In the genomic region with DNA sequence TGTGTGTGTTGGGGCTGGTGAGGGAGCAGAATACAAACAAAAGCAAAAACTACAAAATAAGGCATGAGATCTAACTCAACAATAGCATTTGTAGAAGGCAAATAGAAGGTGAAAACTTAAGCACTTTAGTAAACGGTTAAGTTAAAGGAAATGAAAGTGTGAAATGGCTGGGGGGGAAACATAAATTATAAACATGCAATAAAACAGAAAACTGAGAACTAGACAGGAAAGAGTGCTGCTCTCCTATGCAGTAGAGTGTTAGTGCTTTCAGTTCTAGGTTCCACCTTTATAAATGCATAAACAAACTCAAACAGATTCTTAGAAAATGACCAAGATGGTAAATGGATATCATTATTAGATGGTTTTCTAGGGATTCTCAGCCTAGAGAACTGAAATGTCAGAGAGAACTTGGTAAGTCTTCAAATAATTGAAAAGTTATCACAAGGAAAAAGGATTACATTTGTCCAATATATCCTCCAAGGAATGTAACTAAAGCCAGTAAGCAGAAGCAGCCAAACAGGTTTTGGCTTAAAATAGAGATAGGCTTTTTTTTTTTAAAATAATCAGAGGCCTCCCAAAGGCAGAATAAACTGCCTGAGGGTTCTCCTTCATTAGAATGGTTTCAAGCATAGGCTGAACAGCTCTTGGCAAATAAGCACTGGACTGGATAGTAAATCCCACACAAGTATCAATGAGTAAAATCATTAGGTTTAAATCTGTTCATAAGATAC, we compare ENCODE assay signal across 8 cellular contexts. TPM values are rescaled to one million over a fixed set of nuclear protein-coding genes. Genes with fewer than 3 reads are reported as not detected.
DNase-seq lines count a peak whose midpoint lies in the region; ATAC-seq and TF ChIP-seq lines count a peak whose summit lies in the region.

No MANE protein-coding gene starts in this region.

- ATAC-seq in HG02840 (IDR thresholded peaks at IDR 0.05; ENCODE audit: low FRiP score, unreplicated experiment) (peak; percentile 40), natural killer cell (peak; percentile 37 to 75 (median 71))

- no peaks in the 10 kb centered on the region for H3K36me3 Mint-ChIP-seq in natural killer cell

- peaks cover 44 to 51% of the 10 kb centered on the region in 2 donors for H3K4me1 Mint-ChIP-seq in natural killer cell

- H3K27ac Mint-ChIP-seq in natural killer cell: peak overlapping the region; percentile 66 to 87

- H3K9me3 Mint-ChIP-seq in natural killer cell: no peaks in the 10 kb centered on the region

- DNase-seq in NCI-H2029 (lab: John Stamatoyannopoulos, UW) (peak; percentile 16), NCI-H2029 treated with DMSO at 0.1 percent for 48 hours (lab: John Stamatoyannopoulos, UW) (no peak), NOMO-1 treated with DMSO at 0.1 percent for 48 hours (lab: John Stamatoyannopoulos, UW; ENCODE audit: unreplicated experiment) (peak; percentile 85), natural killer cell (no peak), NCI-H2107 treated with DMSO at 0.1 percent for 48 hours (lab: John Stamatoyannopoulos, UW; ENCODE audit: unreplicated experiment) (no peak), SHP77 (lab: John Stamatoyannopoulos, UW) (no peak), NCI-H1436 (lab: John Stamatoyannopoulos, UW) (no peak)

- intact Hi-C loops in natural killer cell (cut with micrococcal nuclease): loop anchor here (10.0 kb wide), 1 partner anchor 1688 kb away; a partner anchor contains a TSS

- peak overlapping the region; percentile 68 for H3K4me3 Mint-ChIP-seq in natural killer cell

- TF ChIP-seq CTCF in natural killer cell (IDR thresholded peaks at IDR 0.05): no peak

- H3K27me3 Mint-ChIP-seq in natural killer cell (ENCODE audit: low read depth in 2 of 2): no peaks in the 10 kb centered on the region

RNA-seq across cellular contexts. Expression of a gene that starts 23.3 kb away (rescaled TPM):
- total RNA-seq in natural killer cell: 10 to 100 TPM; 59.3 to 70.3 (median 66.5) TPM

Comparison
In these comparisons a context has a peak if more than half of its experiments do, and no peak if none do; other contexts are left out.
1. DNase-seq: peak in NCI-H2029 (single experiment) and NOMO-1 treated with DMSO at 0.1 percent for 48 hours (single experiment); none in NCI-H2029 treated with DMSO at 0.1 percent for 48 hours (single experiment), natural killer cell (single experiment), NCI-H2107 treated with DMSO at 0.1 percent for 48 hours (single experiment), SHP77 (0 of 2) and NCI-H1436 (single experiment).